27 cellular contexts compared by ENCODE assay signal in the genomic region with DNA sequence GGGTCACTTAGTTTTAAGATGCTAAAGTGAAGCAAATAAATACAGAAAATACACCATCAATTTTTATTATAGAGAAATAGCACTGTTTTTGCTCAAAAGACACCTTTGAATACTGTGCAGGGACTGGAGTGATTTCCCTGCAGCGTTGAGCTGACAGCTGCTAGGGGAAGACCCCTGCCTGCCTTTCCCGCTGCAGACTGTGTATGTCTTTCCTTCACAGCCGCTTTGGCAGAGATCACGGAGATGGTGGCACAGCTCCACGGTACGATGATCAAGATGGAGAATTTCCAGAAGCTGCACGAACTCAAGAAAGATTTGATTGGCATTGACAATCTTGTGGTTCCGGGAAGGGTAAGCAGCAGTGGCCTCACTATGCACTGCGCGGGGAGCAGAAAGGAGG.
"Had no signal": no experiment of that assay in that cellular context is flagged by ENCODE, and none has a peak within 500 bp of the region (broad histone marks: within the 10 kb centered on the region; RNA-seq: fewer than 3 reads in every experiment).

No MANE protein-coding gene starts in this region.

- H2AFZ ChIP-seq: hepatocyte, neural progenitor cell had no signal

- H3K27ac ChIP-seq: heart right ventricle, hepatocyte, left ventricle myocardium inferior, neural progenitor cell, neutrophil, ovary, right atrium auricular region, skin epidermis, suprapubic skin, thoracic aorta, tibial artery, uterus had no signal

- H3K4me1 Mint-ChIP-seq: naive B cell; natural killer cell; neural progenitor cell; stimulated activated effector memory CD8-positive, alpha-beta T cell treated with anti-CD3 and anti-CD28 coated beads, Interleukin-12 subunit alpha, Interleukin-12 subunit beta, amount 100 ng/mL, for 72 hours had no signal

- H3K36me3 ChIP-seq: neural progenitor cell, neutrophil, ovary, thoracic aorta, uterus had no signal

- H3K9me3 Mint-ChIP-seq: mesothelial cell of epicardium; naive B cell; natural killer cell; neural progenitor cell; stimulated activated effector memory CD8-positive, alpha-beta T cell treated with anti-CD3 and anti-CD28 coated beads, Interleukin-12 subunit alpha, Interleukin-12 subunit beta, amount 100 ng/mL, for 72 hours; stimulated activated naive CD8-positive, alpha-beta T cell treated with anti-CD3 and anti-CD28 coated beads, Interleukin-15, Interleukin-2, amounts not matched to agents 100 ng/mL and 50 ng/mL, for 24 hours had no signal

- H3K27me3 ChIP-seq: heart right ventricle, hepatocyte, neural progenitor cell, neutrophil, ovary, right atrium auricular region, suprapubic skin, tibial artery, uterus had no signal

- DNase-seq: heart right ventricle; islet precursor cell; left ventricle myocardium inferior; mesendoderm; naive B cell; natural killer cell; occipital lobe; ovary; stimulated activated CD4-positive, alpha-beta T cell treated with anti-CD3 and anti-CD28 coated beads, Interleukin-12 subunit alpha, Interleukin-12 subunit beta, amount 100 ng/mL, for 4 hours; stimulated activated CD4-positive, alpha-beta T cell treated with anti-CD3 and anti-CD28 coated beads, Interleukin-15, amount 100 ng/mL, for 24 hours; stimulated activated CD4-positive, alpha-beta T cell treated with anti-CD3 and anti-CD28 coated beads, Interleukin-4, amount 100 ng/mL, for 24 hours; stimulated activated naive CD4-positive, alpha-beta T cell; tibial artery; trophoblast cell; uterus had no signal

- H3K4me2 ChIP-seq: hepatocyte, neural progenitor cell had no signal

- H3K9ac ChIP-seq: neural progenitor cell had no signal

- H3K36me3 Mint-ChIP-seq: natural killer cell; stimulated activated effector memory CD8-positive, alpha-beta T cell treated with anti-CD3 and anti-CD28 coated beads, Interleukin-12 subunit alpha, Interleukin-12 subunit beta, amount 100 ng/mL, for 72 hours had no signal

- ATAC-seq: heart right ventricle; natural killer cell; sciatic nerve; stimulated activated effector memory CD8-positive, alpha-beta T cell treated with anti-CD3 and anti-CD28 coated beads, Interleukin-12 subunit alpha, Interleukin-12 subunit beta, amount 100 ng/mL, for 72 hours had no signal

- H3K4me3 Mint-ChIP-seq: mesothelial cell of epicardium; naive B cell; natural killer cell; neural progenitor cell; stimulated activated effector memory CD8-positive, alpha-beta T cell treated with anti-CD3 and anti-CD28 coated beads, Interleukin-12 subunit alpha, Interleukin-12 subunit beta, amount 100 ng/mL, for 72 hours; stimulated activated naive CD8-positive, alpha-beta T cell treated with anti-CD3 and anti-CD28 coated beads, Interleukin-15, Interleukin-2, amounts not matched to agents 100 ng/mL and 50 ng/mL, for 24 hours had no signal

- H3K4me1 ChIP-seq: left ventricle myocardium inferior, neural progenitor cell, right atrium auricular region, suprapubic skin, tibial artery, uterus had no signal

- H3K4me3 ChIP-seq: heart right ventricle, hepatocyte, left ventricle myocardium inferior, lung, neural progenitor cell, ovary, right atrium auricular region, skin epidermis, suprapubic skin, thoracic aorta, tibial artery, uterus had no signal

- H3K27ac Mint-ChIP-seq: mesothelial cell of epicardium; natural killer cell; neural progenitor cell; stimulated activated effector memory CD8-positive, alpha-beta T cell treated with anti-CD3 and anti-CD28 coated beads, Interleukin-12 subunit alpha, Interleukin-12 subunit beta, amount 100 ng/mL, for 72 hours; stimulated activated naive CD8-positive, alpha-beta T cell treated with anti-CD3 and anti-CD28 coated beads, Interleukin-15, Interleukin-2, amounts not matched to agents 100 ng/mL and 50 ng/mL, for 24 hours had no signal

- H3K79me2 ChIP-seq: hepatocyte had no signal

- H3K9me3 ChIP-seq: heart right ventricle, left ventricle myocardium inferior, neutrophil, ovary, right atrium auricular region, suprapubic skin, thoracic aorta, tibial artery, uterus had no signal
